17 cellular contexts compared by ENCODE assay signal in the genomic region with DNA sequence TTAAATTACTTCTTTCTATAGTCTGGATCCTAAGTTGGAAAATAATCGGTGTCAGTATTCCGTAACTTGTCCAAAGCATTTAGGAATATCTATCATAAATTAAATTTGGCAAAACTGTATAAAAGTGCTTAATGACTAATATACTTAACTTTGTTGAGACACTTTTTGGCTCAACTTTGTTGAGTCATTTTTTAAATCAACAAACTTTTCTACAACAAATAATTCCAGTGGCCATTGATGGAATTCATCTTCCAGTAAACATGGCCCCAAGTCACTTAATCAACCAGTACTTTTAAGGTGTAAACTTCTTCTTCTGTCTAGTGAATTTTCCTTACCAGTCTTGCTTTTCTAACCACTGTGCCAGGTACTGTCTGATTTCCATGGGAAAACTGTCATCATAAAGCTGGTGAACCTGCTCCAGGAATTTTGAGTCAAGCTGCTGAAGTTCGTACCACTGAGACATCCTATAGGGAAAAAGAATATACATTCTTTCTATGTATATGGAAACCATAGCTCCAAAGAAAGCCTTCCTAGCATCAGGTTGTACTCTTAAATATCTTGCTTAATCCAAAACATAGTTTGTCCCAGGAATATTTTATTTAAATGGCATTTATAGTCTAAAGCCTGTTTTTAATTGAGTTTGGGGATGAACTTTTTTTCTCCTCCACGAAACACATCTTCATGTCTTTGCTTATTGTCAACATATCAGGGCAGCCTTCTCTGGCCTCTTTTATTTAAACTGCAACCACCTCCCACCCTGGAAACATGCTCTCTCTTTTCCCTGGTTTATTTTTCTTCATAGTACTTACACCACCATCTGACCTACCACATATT. TPM values are rescaled to one million over a fixed set of nuclear protein-coding genes. Genes with fewer than 3 reads are reported as not detected.
DNase-seq lines count a peak whose midpoint lies in the region; ATAC-seq and TF ChIP-seq lines count a peak whose summit lies in the region.
"Had no signal": no experiment of that assay in that cellular context is flagged by ENCODE, and none has a peak within 500 bp of the region (broad histone marks: within the 10 kb centered on the region; RNA-seq: fewer than 3 reads in every experiment).

No MANE protein-coding gene starts in this region.

- H3K9me3 ChIP-seq in naive thymus-derived CD4-positive, alpha-beta T cell (ENCODE audit: control insufficient read depth in 2 of 3, low read length in 3 of 3) = no peaks in the 10 kb centered on the region
- H3K9me3 ChIP-seq in right cardiac atrium (ENCODE audit: control insufficient read depth, low read length) = no peaks in the 10 kb centered on the region
- H3K9me3 ChIP-seq: thyroid gland had no signal

- H3K9me3 Mint-ChIP-seq in activated CD4-positive, alpha-beta T cell treated with anti-CD3 and anti-CD28 coated beads, Interleukin-2, amount 10 ng/mL, durations not matched to agents 24 days and 14 days = peaks cover 5% of the 10 kb centered on the region
- H3K9me3 Mint-ChIP-seq in activated naive CD8-positive, alpha-beta T cell treated with anti-CD3 and anti-CD28 coated beads for 36 hours = peaks cover 10% of the 10 kb centered on the region
- peaks cover 0 to 7% (median 0%) of the 10 kb centered on the region in 11 donors for H3K9me3 Mint-ChIP-seq in naive thymus-derived CD4-positive, alpha-beta T cell

- peak overlapping the region; percentile 65 for H3K4me3 Mint-ChIP-seq in activated CD4-positive, alpha-beta T cell treated with anti-CD3 and anti-CD28 coated beads, Interleukin-2, amount 10 ng/mL, durations not matched to agents 24 days and 14 days
- H3K4me3 Mint-ChIP-seq in activated naive CD8-positive, alpha-beta T cell treated with anti-CD3 and anti-CD28 coated beads for 36 hours = peak overlapping the region; percentile 70
- peak overlapping the region in 9 of 10 donors; percentile 12 to 78 (median 55) for H3K4me3 Mint-ChIP-seq in naive thymus-derived CD4-positive, alpha-beta T cell

- ATAC-seq in naive thymus-derived CD4-positive, alpha-beta T cell = no peak
- no peak for ATAC-seq in right cardiac atrium
- ATAC-seq in GM21723 (IDR thresholded peaks at IDR 0.05; ENCODE audit: unreplicated experiment) = no peak
- ATAC-seq: left cardiac atrium had no signal

- peaks cover 52 to 70% of the 10 kb centered on the region in 2 donors for H3K4me1 ChIP-seq in naive thymus-derived CD4-positive, alpha-beta T cell (ENCODE audit: control insufficient read depth in 2 of 2, insufficient read depth in 2 of 2, low read length in 2 of 2)
- H3K4me1 ChIP-seq in right cardiac atrium (ENCODE audit: control insufficient read depth, insufficient read depth, low read length) = peaks cover 6% of the 10 kb centered on the region

- no peak for DNase-seq in activated CD4-positive, alpha-beta T cell treated with anti-CD3 and anti-CD28 coated beads, Interleukin-2, amount 10 ng/mL, durations not matched to agents 24 days and 14 days
- DNase-seq in activated CD4-positive, alpha-beta T cell treated with anti-CD3 and anti-CD28 coated beads for 4 hours = no peak
- DNase-seq in activated naive CD8-positive, alpha-beta T cell treated with anti-CD3 and anti-CD28 coated beads for 36 hours = no peak
- no peak for DNase-seq in naive thymus-derived CD4-positive, alpha-beta T cell
- no peak for DNase-seq in right cardiac atrium
- no peak for DNase-seq in activated CD4-positive, CD25-positive, alpha-beta regulatory T cell (lab: John Stamatoyannopoulos, UW)
- DNase-seq: COR-L47, erythroblast, Kasumi-1, left cardiac atrium, NCI-H1436, NCI-H345, Right ventricle myocardium superior, thyroid gland had no signal

- H3K4me3 ChIP-seq in naive thymus-derived CD4-positive, alpha-beta T cell (ENCODE audit: low read length) = no peak overlapping the region
- H3K4me3 ChIP-seq in right cardiac atrium (ENCODE audit: low read length) = no peak overlapping the region
- H3K4me3 ChIP-seq: coronary artery, thyroid gland had no signal

- H3K4me1 Mint-ChIP-seq in activated CD4-positive, alpha-beta T cell treated with anti-CD3 and anti-CD28 coated beads, Interleukin-2, amount 10 ng/mL, durations not matched to agents 24 days and 14 days = peaks cover 41% of the 10 kb centered on the region
- peaks cover 44% of the 10 kb centered on the region for H3K4me1 Mint-ChIP-seq in activated naive CD8-positive, alpha-beta T cell treated with anti-CD3 and anti-CD28 coated beads for 36 hours
- H3K4me1 Mint-ChIP-seq in naive thymus-derived CD4-positive, alpha-beta T cell = peaks cover 36 to 69% (median 63%) of the 10 kb centered on the region in 7 donors

- peaks cover 38 to 46% (median 39%) of the 10 kb centered on the region in 3 experiments for H3K36me3 ChIP-seq in naive thymus-derived CD4-positive, alpha-beta T cell (ENCODE audit: control insufficient read depth in 2 of 3, insufficient read depth in 3 of 3, low read length in 3 of 3)

- WGBS in right cardiac atrium = 95% methylated on average over 4 of the region's 4 CpGs

- H3K27me3 Mint-ChIP-seq in activated CD4-positive, alpha-beta T cell treated with anti-CD3 and anti-CD28 coated beads, Interleukin-2, amount 10 ng/mL, durations not matched to agents 24 days and 14 days = no peaks in the 10 kb centered on the region
- no peaks in the 10 kb centered on the region for H3K27me3 Mint-ChIP-seq in activated naive CD8-positive, alpha-beta T cell treated with anti-CD3 and anti-CD28 coated beads for 36 hours
- H3K27me3 Mint-ChIP-seq in naive thymus-derived CD4-positive, alpha-beta T cell = no peaks in the 10 kb centered on the region

- intact Hi-C loops in activated CD4-positive, alpha-beta T cell treated with anti-CD3 and anti-CD28 coated beads, Interleukin-2, amount 10 ng/mL, durations not matched to agents 24 days and 14 days (cut with micrococcal nuclease) = loop anchor here (2.0 to 10.0 kb wide), 5 partner anchors 13 to 1225 kb away; partner anchors contain the start of genes NAB1, NEMP2, ORMDL1 and PMS1
- intact Hi-C loops in naive thymus-derived CD4-positive, alpha-beta T cell (cut with micrococcal nuclease) = loop anchor here (5.0 kb wide), 4 partner anchors 32 to 1247 kb away; partner anchors contain the start of genes NAB1 (in 1 of the 2), NEMP2 (in 1 of the 2) and OSGEPL1 (in 1 of the 2)
- intact Hi-C loops in right cardiac atrium (cut with DNase I) = no loop called here

- TF ChIP-seq POLR2A in GM19193 (IDR thresholded peaks at IDR 0.05; ENCODE audit: extremely low read depth, insufficient read depth, insufficient read length) = peak; percentile 5

- H3K27ac Mint-ChIP-seq in activated CD4-positive, alpha-beta T cell treated with anti-CD3 and anti-CD28 coated beads, Interleukin-2, amount 10 ng/mL, durations not matched to agents 24 days and 14 days = peak overlapping the region; percentile 65
- H3K27ac Mint-ChIP-seq in activated naive CD8-positive, alpha-beta T cell treated with anti-CD3 and anti-CD28 coated beads for 36 hours = peak overlapping the region; percentile 62
- peak overlapping the region; percentile 40 to 90 (median 73) for H3K27ac Mint-ChIP-seq in naive thymus-derived CD4-positive, alpha-beta T cell

- no peaks in the 10 kb centered on the region for H3K27me3 ChIP-seq in naive thymus-derived CD4-positive, alpha-beta T cell (ENCODE audit: control insufficient read depth in 2 of 2, insufficient read depth in 2 of 2, low read length in 2 of 2)
- H3K27me3 ChIP-seq in right cardiac atrium (ENCODE audit: control insufficient read depth, insufficient read depth) = no peaks in the 10 kb centered on the region
- H3K27me3 ChIP-seq: thyroid gland had no signal

- CTCF ChIA-PET in naive thymus-derived CD4-positive, alpha-beta T cell (lab: Charles Lee) = interaction anchor here (2.3 kb wide), 1 partner anchor 19 kb away, joined by 10 read pairs; no protein-coding TSS in a partner anchor

- peak overlapping the region; percentile 46 for H3K27ac ChIP-seq in naive thymus-derived CD4-positive, alpha-beta T cell (ENCODE audit: low read depth, low read length)
- H3K27ac ChIP-seq in right cardiac atrium (ENCODE audit: low read length) = no peak overlapping the region
- H3K27ac ChIP-seq: coronary artery, thyroid gland had no signal

- POLR2A ChIA-PET in naive thymus-derived CD4-positive, alpha-beta T cell (lab: Charles Lee) = interaction anchor here (3.0 to 6.6 kb wide), 2 partner anchors 14 to 26 kb away, joined by 9 to 58 read pairs; no protein-coding TSS in a partner anchor

- H3K36me3 Mint-ChIP-seq in activated CD4-positive, alpha-beta T cell treated with anti-CD3 and anti-CD28 coated beads, Interleukin-2, amount 10 ng/mL, durations not matched to agents 24 days and 14 days (ENCODE audit: low read depth) = peaks cover 57% of the 10 kb centered on the region
- peaks cover 55% of the 10 kb centered on the region for H3K36me3 Mint-ChIP-seq in activated naive CD8-positive, alpha-beta T cell treated with anti-CD3 and anti-CD28 coated beads for 36 hours
- peaks cover 15 to 54% (median 50%) of the 10 kb centered on the region in 5 donors for H3K36me3 Mint-ChIP-seq in naive thymus-derived CD4-positive, alpha-beta T cell

RNA-seq across cellular contexts. Expression of gene STAT1, which starts 4.2 kb away (rescaled TPM):
- total RNA-seq in activated CD4-positive, alpha-beta T cell treated with anti-CD3 and anti-CD28 coated beads, Interleukin-2, amount 10 ng/mL, durations not matched to agents 24 days and 14 days = 152 and 160 TPM in 2 replicates
- 100 to 1,000 TPM; 383 to 389 TPM for total RNA-seq in activated naive CD8-positive, alpha-beta T cell treated with anti-CD3 and anti-CD28 coated beads for 36 hours
- total RNA-seq in naive thymus-derived CD4-positive, alpha-beta T cell = 1,000 to 10,000 TPM in 1 of 5 experiments, 10 to 100 TPM in 4; 74.1 to 1,177 (median 89.6) TPM
- polyA plus RNA-seq in naive thymus-derived CD4-positive, alpha-beta T cell = 100 to 1,000 TPM; 221 to 244 TPM
- 10 to 100 TPM; 45.9 to 73.2 (median 61.8) TPM for total RNA-seq in right cardiac atrium
- 19.4 TPM for polyA plus RNA-seq in right cardiac atrium

Comparison
In these comparisons a context has a peak if more than half of its experiments do, and no peak if none do; other contexts are left out.
1. intact Hi-C loops: an anchor here in activated CD4-positive, alpha-beta T cell treated with anti-CD3 and anti-CD28 coated beads, Interleukin-2, amount 10 ng/mL, durations not matched to agents 24 days and 14 days (2.0 to 10.0 kb wide) and naive thymus-derived CD4-positive, alpha-beta T cell (5.0 kb wide); none called in right cardiac atrium.